Comparison of ENCODE assay signal across 17 cellular contexts in genomic region chr11:120062561-120062930, GRCh38.
DNase-seq lines count a peak whose midpoint lies in the region; ATAC-seq and TF ChIP-seq lines count a peak whose summit lies in the region.
"Had no signal": no experiment of that assay in that cellular context is flagged by ENCODE, and none has a peak within 500 bp of the region (broad histone marks: within the 10 kb centered on the region; RNA-seq: fewer than 3 reads in every experiment).

No MANE protein-coding gene starts in this region.

- CTCF ChIA-PET in GM10248 (lab: Yijun Ruan, JAX): no interaction called here

- no CpG with 5 or more reads among the region's 7 CpGs for WGBS in H9 (ENCODE audit: extremely low coverage, insufficient read length, low lambda C conversion rate)
- WGBS in endodermal cell (ENCODE audit: insufficient coverage in 1 of 2, insufficient read length in 1 of 2), 2 experiments: 93 to 94% methylated on average over 6 to 7 of the region's 7 CpGs
- WGBS in suprapubic skin: 50% methylated on average over 1 of the region's 7 CpGs

- no peak overlapping the region for H3K14ac ChIP-seq in H9 (ENCODE audit: insufficient read depth, low read length)

- H3K27me3 Mint-ChIP-seq in H9 (ENCODE audit: low read depth) (peaks cover 6% of the 10 kb centered on the region), endodermal cell (ENCODE audit: insufficient read depth) (peaks cover 28% of the 10 kb centered on the region), neural progenitor cell (ENCODE audit: insufficient read depth, low read depth) (peaks cover 17% of the 10 kb centered on the region)
- H3K27me3 Mint-ChIP-seq in stimulated activated naive B cell treated with anti-CD40 and anti-IgM and Interleukin-4, amounts not matched to agents 10 μg/mL and 1 μg/mL and 100 μg/mL, for 72 hours: peaks cover 30 to 32% of the 10 kb centered on the region in 2 donors

- H3K4me3 ChIP-seq in endodermal cell (ENCODE audit: low read length): no peak overlapping the region
- no peak overlapping the region for H3K4me3 ChIP-seq in neural progenitor cell
- no peak overlapping the region for H3K4me3 ChIP-seq in suprapubic skin
- H3K4me3 ChIP-seq: BLaER1 treated with 17β-estradiol and CSF1 and Interleukin-3, amounts not matched to agents 10 nM and 100 nM had no signal

- no peak overlapping the region for H3K4me3 Mint-ChIP-seq in H9
- no peak overlapping the region for H3K4me3 Mint-ChIP-seq in endodermal cell
- no peak overlapping the region for H3K4me3 Mint-ChIP-seq in neural progenitor cell
- no peak overlapping the region for H3K4me3 Mint-ChIP-seq in stimulated activated naive B cell treated with anti-CD40 and anti-IgM and Interleukin-4, amounts not matched to agents 10 μg/mL and 1 μg/mL and 100 μg/mL, for 72 hours
- H3K4me3 Mint-ChIP-seq: CD8-positive, alpha-beta memory T cell; HFFc6 had no signal

- H3K4ac ChIP-seq in H9 (ENCODE audit: low read depth, low read length): no peak overlapping the region

- H3K27ac Mint-ChIP-seq in H9 (peak overlapping the region in 1 of 3 experiments; percentile 36; a peak in 1 of 7 replicates), endodermal cell (no peak overlapping the region), neural progenitor cell (no peak overlapping the region)
- H3K27ac Mint-ChIP-seq in stimulated activated naive B cell treated with anti-CD40 and anti-IgM and Interleukin-4, amounts not matched to agents 10 μg/mL and 1 μg/mL and 100 μg/mL, for 72 hours: no peak overlapping the region
- H3K27ac Mint-ChIP-seq: HFFc6 had no signal

- H2AFZ ChIP-seq in H9 (ENCODE audit: low read length) (no peak overlapping the region), neural progenitor cell (replicated peaks) (peak overlapping the region; percentile 15)

- H3K9ac ChIP-seq in H9 (ENCODE audit: extremely low read depth, insufficient read length, low read length): no peak overlapping the region
- no peak overlapping the region for H3K9ac ChIP-seq in endodermal cell (ENCODE audit: extremely low read depth, low read length, poor library complexity, severe bottlenecking)
- H3K9ac ChIP-seq in neural progenitor cell: no peak overlapping the region
- H3K9ac ChIP-seq: BLaER1 treated with 17β-estradiol and CSF1 and Interleukin-3, amounts not matched to agents 10 nM and 100 nM had no signal

- H3K4me2 ChIP-seq in H9 (ENCODE audit: insufficient read depth, insufficient read length, low read length): no peak overlapping the region
- peak overlapping the region; percentile 28 for H3K4me2 ChIP-seq in neural progenitor cell
- H3K4me2 ChIP-seq: BLaER1 treated with 17β-estradiol and CSF1 and Interleukin-3, amounts not matched to agents 10 nM and 100 nM had no signal

- no peak for DNase-seq in H9
- no peak for DNase-seq in endodermal cell
- DNase-seq in neural progenitor cell (ENCODE audit: low spot score): no peak
- peak; percentile 24 to 56 for DNase-seq in suprapubic skin (ENCODE audit: low spot score in 2 of 2)
- no peak for DNase-seq in DMS 273 treated with DMSO at 0.1 percent for 48 hours (lab: John Stamatoyannopoulos, UW)
- no peak for DNase-seq in GM10248 (ENCODE audit: extremely low spot score)
- DNase-seq in stimulated activated naive B cell treated with anti-CD40 and anti-IgM and Interleukin-4, amounts not matched to agents 10 μg/mL and 1 μg/mL and 100 μg/mL, for 72 hours: no peak
- DNase-seq: DMS79 treated with DMSO at 0.1 percent for 48 hours, GOT3, KBM-7, NCI-H1417 treated with DMSO at 0.1 percent for 48 hours, NCI-H1930, NCI-H446, NCI-H69 had no signal

- no peaks in the 10 kb centered on the region; the same call in 1 of the 2 replicates for H3K27me3 ChIP-seq in H9 (ENCODE audit: insufficient read depth, low read length)
- H3K27me3 ChIP-seq in endodermal cell (ENCODE audit: control insufficient read depth, insufficient read depth, low read length, poor library complexity, severe bottlenecking): no peaks in the 10 kb centered on the region
- no peaks in the 10 kb centered on the region for H3K27me3 ChIP-seq in neural progenitor cell
- H3K27me3 ChIP-seq in suprapubic skin: peaks cover 6% of the 10 kb centered on the region
- H3K27me3 ChIP-seq: BLaER1 treated with 17β-estradiol and CSF1 and Interleukin-3, amounts not matched to agents 10 nM and 100 nM had no signal

- H4K8ac ChIP-seq in H9 (replicated peaks; ENCODE audit: insufficient read length, low read depth, low read length): no peak overlapping the region

- no peak overlapping the region for H3K23ac ChIP-seq in H9 (ENCODE audit: insufficient read length, low read depth, low read length)

- no peak overlapping the region for H2AK5ac ChIP-seq in H9 (ENCODE audit: insufficient read length, low read length)

- TF ChIP-seq EP300 in suprapubic skin (IDR thresholded peaks at IDR 0.05): no peak

- H3K27ac ChIP-seq in H9 (ENCODE audit: insufficient read length, low read depth, low read length) (no peak overlapping the region), endodermal cell (ENCODE audit: low read depth, low read length) (peak overlapping the region; percentile 21), neural progenitor cell (no peak overlapping the region), suprapubic skin (no peak overlapping the region)
- H3K27ac ChIP-seq: BLaER1 treated with 17β-estradiol and CSF1 and Interleukin-3, amounts not matched to agents 10 nM and 100 nM had no signal

- H3K9me3 ChIP-seq in H9 (ENCODE audit: control insufficient read depth, low read depth, low read length) (no peaks in the 10 kb centered on the region), endodermal cell (ENCODE audit: control insufficient read depth, low read length) (no peaks in the 10 kb centered on the region), neural progenitor cell (ENCODE audit: low read depth) (no peaks in the 10 kb centered on the region), suprapubic skin (no peaks in the 10 kb centered on the region)
- H3K9me3 ChIP-seq: BLaER1 treated with 17β-estradiol and CSF1 and Interleukin-3, amounts not matched to agents 10 nM and 100 nM had no signal

- no peak for ATAC-seq in stimulated activated naive B cell treated with anti-CD40 and anti-IgM and Interleukin-4, amounts not matched to agents 10 μg/mL and 1 μg/mL and 100 μg/mL, for 72 hours (replicated peaks)

- H2BK120ac ChIP-seq in H9 (ENCODE audit: low read depth, low read length, poor library complexity, severe bottlenecking): no peak overlapping the region

- H3K79me1 ChIP-seq in H9 (ENCODE audit: insufficient read depth, low read depth, low read length, poor library complexity, severe bottlenecking): no peaks in the 10 kb centered on the region

- H3K36me3 Mint-ChIP-seq in H9 (ENCODE audit: insufficient read depth in 1 of 3, low read depth in 3 of 3): peaks cover 0 to 3% (median 2%) of the 10 kb centered on the region in 3 experiments; a peak in 1 of 7 replicates
- H3K36me3 Mint-ChIP-seq in endodermal cell (ENCODE audit: low read depth): no peaks in the 10 kb centered on the region
- no peaks in the 10 kb centered on the region for H3K36me3 Mint-ChIP-seq in neural progenitor cell
- H3K36me3 Mint-ChIP-seq in stimulated activated naive B cell treated with anti-CD40 and anti-IgM and Interleukin-4, amounts not matched to agents 10 μg/mL and 1 μg/mL and 100 μg/mL, for 72 hours: no peaks in the 10 kb centered on the region
- H3K36me3 Mint-ChIP-seq: CD8-positive, alpha-beta memory T cell had no signal

- no peak for TF ChIP-seq CTCF in H9 (conservative IDR thresholded peaks at IDR 0.05)
- TF ChIP-seq CTCF in endodermal cell (conservative IDR thresholded peaks at IDR 0.05): no peak
- TF ChIP-seq CTCF in neural progenitor cell (IDR thresholded peaks at IDR 0.05): no peak
- no peak for TF ChIP-seq CTCF in suprapubic skin (IDR thresholded peaks at IDR 0.05)
- no peak for TF ChIP-seq CTCF in GM10248 (IDR thresholded peaks at IDR 0.05; ENCODE audit: control extremely low read depth, extremely low read depth, low read depth, missing control alignments)

- H3K36me3 ChIP-seq in endodermal cell (ENCODE audit: control insufficient read depth, insufficient read depth, low read length): no peaks in the 10 kb centered on the region
- no peaks in the 10 kb centered on the region for H3K36me3 ChIP-seq in neural progenitor cell
- H3K36me3 ChIP-seq in suprapubic skin: no peaks in the 10 kb centered on the region
- H3K36me3 ChIP-seq: BLaER1 treated with 17β-estradiol and CSF1 and Interleukin-3, amounts not matched to agents 10 nM and 100 nM had no signal

- peak overlapping the region; percentile 11 for H3K18ac ChIP-seq in H9 (ENCODE audit: insufficient read length, low read depth, low read length)

- no peak overlapping the region for H3K56ac ChIP-seq in H9 (ENCODE audit: insufficient read length, low read depth, low read length)

- H2BK12ac ChIP-seq in H9 (ENCODE audit: insufficient read length, low read depth, low read length): no peak overlapping the region

- peaks cover 24% of the 10 kb centered on the region for H3F3A ChIP-seq in neural progenitor cell (ENCODE audit: low read depth)

- no peak overlapping the region for H2BK20ac ChIP-seq in H9 (ENCODE audit: low read depth, low read length, poor library complexity, severe bottlenecking)

- POLR2A ChIA-PET in GM10248 (lab: Yijun Ruan, JAX): no interaction called here

- H3K4me1 Mint-ChIP-seq in H9 (peaks cover 41 to 52% of the 10 kb centered on the region in 2 experiments), endodermal cell (peaks cover 11% of the 10 kb centered on the region), neural progenitor cell (peaks cover 46% of the 10 kb centered on the region)
- no peaks in the 10 kb centered on the region for H3K4me1 Mint-ChIP-seq in stimulated activated naive B cell treated with anti-CD40 and anti-IgM and Interleukin-4, amounts not matched to agents 10 μg/mL and 1 μg/mL and 100 μg/mL, for 72 hours
- H3K4me1 Mint-ChIP-seq: CD8-positive, alpha-beta memory T cell had no signal

- H4K5ac ChIP-seq in H9 (ENCODE audit: insufficient read length, low read depth, low read length): no peak overlapping the region

- H4K20me1 ChIP-seq in H9 (ENCODE audit: control insufficient read depth, insufficient read depth, insufficient read length) (no peaks in the 10 kb centered on the region), neural progenitor cell (ENCODE audit: low read depth) (no peaks in the 10 kb centered on the region)
- H4K20me1 ChIP-seq: BLaER1 treated with 17β-estradiol and CSF1 and Interleukin-3, amounts not matched to agents 10 nM and 100 nM had no signal

- no peak overlapping the region for H2BK15ac ChIP-seq in H9 (ENCODE audit: low read depth, low read length)

- H3T11ph ChIP-seq in H9 (ENCODE audit: low read length): no peak overlapping the region

- no peak for TF ChIP-seq POLR2A in suprapubic skin (IDR thresholded peaks at IDR 0.05)

- H4K91ac ChIP-seq in H9 (ENCODE audit: insufficient read length, low read depth, low read length): no peak overlapping the region

- H3K9me3 Mint-ChIP-seq in H9: no peaks in the 10 kb centered on the region
- H3K9me3 Mint-ChIP-seq in endodermal cell: no peaks in the 10 kb centered on the region
- no peaks in the 10 kb centered on the region for H3K9me3 Mint-ChIP-seq in neural progenitor cell
- no peaks in the 10 kb centered on the region for H3K9me3 Mint-ChIP-seq in stimulated activated naive B cell treated with anti-CD40 and anti-IgM and Interleukin-4, amounts not matched to agents 10 μg/mL and 1 μg/mL and 100 μg/mL, for 72 hours
- H3K9me3 Mint-ChIP-seq: CD8-positive, alpha-beta memory T cell; HFFc6 had no signal

- no peaks in the 10 kb centered on the region for H3K23me2 ChIP-seq in H9 (ENCODE audit: insufficient read length, low read depth, low read length, poor library complexity, severe bottlenecking)

- H3K4me1 ChIP-seq in H9 (ENCODE audit: insufficient read depth, low read length): peaks cover 13% of the 10 kb centered on the region
- no peaks in the 10 kb centered on the region for H3K4me1 ChIP-seq in endodermal cell (ENCODE audit: control insufficient read depth, insufficient read depth, low read length)
- H3K4me1 ChIP-seq in neural progenitor cell: peaks cover 53% of the 10 kb centered on the region
- H3K4me1 ChIP-seq in suprapubic skin: peaks cover 17% of the 10 kb centered on the region

- no peak overlapping the region for H2BK5ac ChIP-seq in H9 (ENCODE audit: insufficient read length, low read length)

- H3K79me2 ChIP-seq in H9 (ENCODE audit: insufficient read depth, low read length) (no peaks in the 10 kb centered on the region), neural progenitor cell (ENCODE audit: low read depth) (no peaks in the 10 kb centered on the region)

Comparison
In these comparisons a context has a peak if more than half of its experiments do, and no peak if none do; other contexts are left out.
1. DNase-seq: peak in suprapubic skin (2 of 2); none in H9 (single experiment), endodermal cell (single experiment), neural progenitor cell (single experiment), DMS 273 treated with DMSO at 0.1 percent for 48 hours (single experiment), GM10248 (single experiment) and stimulated activated naive B cell treated with anti-CD40 and anti-IgM and Interleukin-4, amounts not matched to agents 10 μg/mL and 1 μg/mL and 100 μg/mL, for 72 hours (single experiment).